In the genomic region with DNA sequence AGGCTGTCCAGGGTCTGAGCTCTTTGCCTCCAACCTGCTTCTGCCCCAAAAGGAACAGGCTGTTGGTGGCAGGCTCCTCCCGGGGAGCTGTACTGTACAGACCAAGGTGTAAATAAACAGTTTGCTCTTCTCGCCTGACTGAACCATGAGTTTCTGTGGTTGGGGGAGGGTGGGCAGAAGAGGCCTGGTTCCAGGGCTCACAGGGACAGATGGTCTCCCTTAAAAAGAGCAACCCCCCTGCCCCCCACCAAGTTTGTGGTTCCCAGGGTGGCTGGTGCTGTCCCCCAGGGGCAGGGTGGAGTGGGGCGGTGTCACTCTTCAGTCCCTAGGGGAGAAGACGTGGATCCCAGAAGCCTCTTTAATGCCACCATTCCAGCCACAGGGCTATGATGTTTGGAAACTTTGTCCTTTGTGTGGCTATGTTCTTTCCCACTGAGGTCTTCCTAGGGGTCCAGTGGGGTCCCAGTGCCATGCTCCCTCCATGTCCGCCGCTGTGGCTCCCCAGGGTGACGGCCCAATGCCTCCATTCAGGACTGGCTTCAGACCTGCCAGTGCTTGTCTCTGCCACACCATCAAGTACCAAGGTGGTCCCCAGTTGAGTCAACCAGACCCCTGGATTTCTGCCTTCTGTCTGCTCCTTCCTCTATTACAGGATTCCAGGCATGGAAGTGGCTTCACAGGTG, we compare ENCODE assay signal across 12 cellular contexts.
DNase-seq lines count a peak whose midpoint lies in the region; ATAC-seq and TF ChIP-seq lines count a peak whose summit lies in the region.
"Had no signal": no experiment of that assay in that cellular context is flagged by ENCODE, and none has a peak within 500 bp of the region (broad histone marks: within the 10 kb centered on the region; RNA-seq: fewer than 3 reads in every experiment).

No MANE protein-coding gene starts in this region.

- no peak for TF ChIP-seq EP300 in gastroesophageal sphincter (IDR thresholded peaks at IDR 0.05)

- DNase-seq in GM12864 (ENCODE audit: low read depth) = peak; percentile 60
- peak; percentile 80 for DNase-seq in germinal center (ENCODE audit: low spot score)
- DNase-seq in NCI-H524 treated with DMSO at 0.1 percent for 48 hours (lab: John Stamatoyannopoulos, UW) = no peak
- no peak for DNase-seq in ecto neural progenitor cell (ENCODE audit: low spot score)
- no peak for DNase-seq in NCI-H128 (lab: John Stamatoyannopoulos, UW; ENCODE audit: unreplicated experiment)
- DNase-seq: Caco-2, hippocampal formation, Kasumi-1, SIG-M5 had no signal

- no peak overlapping the region for H3K27ac ChIP-seq in gastroesophageal sphincter

- H3K27me3 ChIP-seq in gastroesophageal sphincter = no peaks in the 10 kb centered on the region

- H3K4me3 ChIP-seq in GM12864 (ENCODE audit: low read depth, low read length) (no peak overlapping the region), gastroesophageal sphincter (no peak overlapping the region)

- no peaks in the 10 kb centered on the region for H3K36me3 ChIP-seq in gastroesophageal sphincter

- H3K4me1 ChIP-seq in gastroesophageal sphincter = peaks cover 0 to 17% (median 3%) of the 10 kb centered on the region in 3 donors
- H3K4me1 ChIP-seq: Caco-2 had no signal

- WGBS in gastroesophageal sphincter (ENCODE audit: low coverage in 1 of 2), 2 donors = 20 to 90% methylated on average over 1 to 4 of the region's 7 CpGs

- no peaks in the 10 kb centered on the region for H3K9me3 ChIP-seq in gastroesophageal sphincter
- H3K9me3 ChIP-seq: Caco-2 had no signal

- TF ChIP-seq CTCF in GM12864 (IDR thresholded peaks at IDR 0.05; ENCODE audit: low read depth, low read length, missing control alignments) (no peak), gastroesophageal sphincter (IDR thresholded peaks at IDR 0.05) (no peak)

- ATAC-seq in GM21390 (IDR thresholded peaks at IDR 0.05; ENCODE audit: unreplicated experiment) = peak; percentile 65
- peak; percentile 47 for ATAC-seq in HG03342 (IDR thresholded peaks at IDR 0.05; ENCODE audit: unreplicated experiment)
- no peak for ATAC-seq in gastroesophageal sphincter

- TF ChIP-seq POLR2A in gastroesophageal sphincter (IDR thresholded peaks at IDR 0.05) = no peak

Comparison
In these comparisons a context has a peak if more than half of its experiments do, and no peak if none do; other contexts are left out.
1. DNase-seq: peak in GM12864 (single experiment) and germinal center (single experiment); none in NCI-H524 treated with DMSO at 0.1 percent for 48 hours (single experiment), ecto neural progenitor cell (single experiment) and NCI-H128 (single experiment).